8 cellular contexts compared by ENCODE assay signal in genomic region chr6:1436334-1437306, GRCh38. TPM values are rescaled to one million over a fixed set of nuclear protein-coding genes. Genes with fewer than 3 reads are reported as not detected.
DNase-seq lines count a peak whose midpoint lies in the region; ATAC-seq and TF ChIP-seq lines count a peak whose summit lies in the region.

No MANE protein-coding gene starts in this region.

- H3K9ac ChIP-seq in neural cell (ENCODE audit: low read length), result no peak overlapping the region

- no peaks in the 10 kb centered on the region for H3K27me3 ChIP-seq in neural cell (ENCODE audit: insufficient read depth, low read depth, low read length)

- H3K9me3 ChIP-seq in neural cell (ENCODE audit: low read length), result no peaks in the 10 kb centered on the region

- TF ChIP-seq CTCF in neural cell (IDR thresholded peaks at IDR 0.05; ENCODE audit: poor library complexity, severe bottlenecking), result peak; percentile 94

- no peaks in the 10 kb centered on the region for H3K36me3 ChIP-seq in neural cell (ENCODE audit: insufficient read depth, low read length)

- no peaks in the 10 kb centered on the region for H3K4me1 Mint-ChIP-seq in activated CD8-positive, alpha-beta memory T cell treated with anti-CD3 and anti-CD28 coated beads, Interleukin-2, amount 10 ng/mL, durations not matched to agents 7 days and 5 days

- no peak overlapping the region for H2AFZ ChIP-seq in neural cell (ENCODE audit: low read depth, low read length)

- CTCF ChIA-PET in activated CD8-positive, alpha-beta memory T cell treated with anti-CD3 and anti-CD28 coated beads, Interleukin-2, amount 10 ng/mL, durations not matched to agents 7 days and 5 days (lab: Charles Lee), result interaction anchor here (0.6 to 3.1 kb wide), 15 partner anchors 9 to 1047 kb away, joined by 3 to 15 read pairs (median 4); no protein-coding TSS in a partner anchor

- TF ChIP-seq POLR2A in GM18505 (IDR thresholded peaks at IDR 0.05; ENCODE audit: borderline replicate concordance, extremely low read depth, insufficient read depth, insufficient read length), result no peak

- no peaks in the 10 kb centered on the region for H3K36me3 Mint-ChIP-seq in activated CD8-positive, alpha-beta memory T cell treated with anti-CD3 and anti-CD28 coated beads, Interleukin-2, amount 10 ng/mL, durations not matched to agents 7 days and 5 days

- TF ChIP-seq EP300 in neural cell (conservative IDR thresholded peaks at IDR 0.05; ENCODE audit: poor library complexity, severe bottlenecking), result no peak

- no peak overlapping the region for H3K4me2 ChIP-seq in neural cell (ENCODE audit: low read length)

- no peaks in the 10 kb centered on the region for H4K20me1 ChIP-seq in neural cell (ENCODE audit: insufficient read depth)

- no peaks in the 10 kb centered on the region for H3K9me2 ChIP-seq in neural cell (ENCODE audit: insufficient read depth, low read length)

- H3K27ac ChIP-seq in neural cell (ENCODE audit: low read length), result no peak overlapping the region

- no peaks in the 10 kb centered on the region for H3K9me3 Mint-ChIP-seq in activated CD8-positive, alpha-beta memory T cell treated with anti-CD3 and anti-CD28 coated beads, Interleukin-2, amount 10 ng/mL, durations not matched to agents 7 days and 5 days (ENCODE audit: low read depth)

- H3F3A ChIP-seq in neural cell (ENCODE audit: insufficient read depth, low read length, poor library complexity, severe bottlenecking), result no peaks in the 10 kb centered on the region

- no peaks in the 10 kb centered on the region for H3K79me2 ChIP-seq in neural cell (replicated peaks; ENCODE audit: insufficient read depth, low read length)

- no peak overlapping the region for H3K27ac Mint-ChIP-seq in activated CD8-positive, alpha-beta memory T cell treated with anti-CD3 and anti-CD28 coated beads, Interleukin-2, amount 10 ng/mL, durations not matched to agents 7 days and 5 days

- DNase-seq in EL (peak; percentile 79), NCI-H82 (lab: John Stamatoyannopoulos, UW) (peak; percentile 85), fibroblast of peridontal ligament (ENCODE audit: extremely low read depth) (peak; percentile 92)
- DNase-seq in activated CD8-positive, alpha-beta memory T cell treated with anti-CD3 and anti-CD28 coated beads, Interleukin-2, amount 10 ng/mL, durations not matched to agents 7 days and 5 days, result peak; percentile 50

- H3K4me3 Mint-ChIP-seq in activated CD8-positive, alpha-beta memory T cell treated with anti-CD3 and anti-CD28 coated beads, Interleukin-2, amount 10 ng/mL, durations not matched to agents 7 days and 5 days, result no peak overlapping the region

- no peak overlapping the region for H3K4me3 ChIP-seq in neural cell (ENCODE audit: low read length)

- peaks cover 43% of the 10 kb centered on the region for H3K27me3 Mint-ChIP-seq in activated CD8-positive, alpha-beta memory T cell treated with anti-CD3 and anti-CD28 coated beads, Interleukin-2, amount 10 ng/mL, durations not matched to agents 7 days and 5 days

- ATAC-seq in HG02678 (IDR thresholded peaks at IDR 0.05; ENCODE audit: unreplicated experiment) (peak; percentile 53), GM18505 (IDR thresholded peaks at IDR 0.05; ENCODE audit: unreplicated experiment) (no peak), GM21786 (IDR thresholded peaks at IDR 0.05; ENCODE audit: unreplicated experiment) (no peak)
- ATAC-seq in activated CD8-positive, alpha-beta memory T cell treated with anti-CD3 and anti-CD28 coated beads, Interleukin-2, amount 10 ng/mL, durations not matched to agents 7 days and 5 days, result peak; percentile 67

- peak; percentile 92 for TF ChIP-seq RAD21 in neural cell (conservative IDR thresholded peaks at IDR 0.05)

TF ChIP-seq in neural cell, 6 proteins besides CTCF, POLR2A, EP300 and RAD21:
- no peak for TF ChIP-seq EZH2 (IDR thresholded peaks at IDR 0.05; ENCODE audit: borderline replicate concordance, insufficient read depth, low read length, poor library complexity, severe bottlenecking)
- no peak for TF ChIP-seq MXI1 (conservative IDR thresholded peaks at IDR 0.05; ENCODE audit: poor library complexity, severe bottlenecking)
- TF ChIP-seq POLR2AphosphoS5 (IDR thresholded peaks at IDR 0.05), result no peak
- no peak for TF ChIP-seq TAF1 (IDR thresholded peaks at IDR 0.05; ENCODE audit: low read depth)
- TF ChIP-seq, protein P1, sequence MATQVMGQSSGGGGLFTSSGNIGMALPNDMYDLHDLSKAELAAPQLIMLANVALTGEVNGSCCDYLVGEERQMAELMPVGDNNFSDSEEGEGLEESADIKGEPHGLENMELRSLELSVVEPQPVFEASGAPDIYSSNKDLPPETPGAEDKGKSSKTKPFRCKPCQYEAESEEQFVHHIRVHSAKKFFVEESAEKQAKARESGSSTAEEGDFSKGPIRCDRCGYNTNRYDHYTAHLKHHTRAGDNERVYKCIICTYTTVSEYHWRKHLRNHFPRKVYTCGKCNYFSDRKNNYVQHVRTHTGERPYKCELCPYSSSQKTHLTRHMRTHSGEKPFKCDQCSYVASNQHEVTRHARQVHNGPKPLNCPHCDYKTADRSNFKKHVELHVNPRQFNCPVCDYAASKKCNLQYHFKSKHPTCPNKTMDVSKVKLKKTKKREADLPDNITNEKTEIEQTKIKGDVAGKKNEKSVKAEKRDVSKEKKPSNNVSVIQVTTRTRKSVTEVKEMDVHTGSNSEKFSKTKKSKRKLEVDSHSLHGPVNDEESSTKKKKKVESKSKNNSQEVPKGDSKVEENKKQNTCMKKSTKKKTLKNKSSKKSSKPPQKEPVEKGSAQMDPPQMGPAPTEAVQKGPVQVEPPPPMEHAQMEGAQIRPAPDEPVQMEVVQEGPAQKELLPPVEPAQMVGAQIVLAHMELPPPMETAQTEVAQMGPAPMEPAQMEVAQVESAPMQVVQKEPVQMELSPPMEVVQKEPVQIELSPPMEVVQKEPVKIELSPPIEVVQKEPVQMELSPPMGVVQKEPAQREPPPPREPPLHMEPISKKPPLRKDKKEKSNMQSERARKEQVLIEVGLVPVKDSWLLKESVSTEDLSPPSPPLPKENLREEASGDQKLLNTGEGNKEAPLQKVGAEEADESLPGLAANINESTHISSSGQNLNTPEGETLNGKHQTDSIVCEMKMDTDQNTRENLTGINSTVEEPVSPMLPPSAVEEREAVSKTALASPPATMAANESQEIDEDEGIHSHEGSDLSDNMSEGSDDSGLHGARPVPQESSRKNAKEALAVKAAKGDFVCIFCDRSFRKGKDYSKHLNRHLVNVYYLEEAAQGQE (IDR thresholded peaks at IDR 0.05; ENCODE audit: borderline replicate concordance), result no peak
- TF ChIP-seq SMC3 (conservative IDR thresholded peaks at IDR 0.05; ENCODE audit: poor library complexity), result peak; percentile 93

RNA-seq across cellular contexts. Expression of gene FOXF2, which starts 47.2 kb away (rescaled TPM):
- total RNA-seq in activated CD8-positive, alpha-beta memory T cell treated with anti-CD3 and anti-CD28 coated beads, Interleukin-2, amount 10 ng/mL, durations not matched to agents 7 days and 5 days, result not detected
- not detected in 2 replicates for polyA plus RNA-seq in neural cell
- polyA minus RNA-seq in neural cell, result not detected in 2 replicates

Comparison
In these comparisons a context has a peak if more than half of its experiments do, and no peak if none do; other contexts are left out.
1. ATAC-seq: peak in HG02678 (single experiment) and activated CD8-positive, alpha-beta memory T cell treated with anti-CD3 and anti-CD28 coated beads, Interleukin-2, amount 10 ng/mL, durations not matched to agents 7 days and 5 days (single experiment); none in GM18505 (single experiment) and GM21786 (single experiment).
2. Peak in every context shown above with its lines, with median percentiles within 50 percentile points of each other: DNase-seq.